16 cellular contexts compared by ENCODE assay signal in genomic region chr15:83813697-83814096, GRCh38.
DNase-seq lines count a peak whose midpoint lies in the region; ATAC-seq lines count a peak whose summit lies in the region.
"Had no signal": no experiment of that assay in that cellular context is flagged by ENCODE, and none has a peak within 500 bp of the region (broad histone marks: within the 10 kb centered on the region; RNA-seq: fewer than 3 reads in every experiment).

No MANE protein-coding gene starts in this region.

- ATAC-seq in left ventricle myocardium superior = no peak
- ATAC-seq: HCT116, HepG2 had no signal

- DNase-seq in NCI-H226 = peak; percentile 14
- DNase-seq in astrocyte of the hippocampus (ENCODE audit: low read depth, low spot score) = peak; percentile 12
- DNase-seq in kidney tubule cell (ENCODE audit: low spot score) = peak; percentile 35
- no peak for DNase-seq in EL
- no peak for DNase-seq in medulla oblongata (ENCODE audit: extremely low spot score)
- no peak for DNase-seq in NCI-H2107 treated with DMSO at 0.1 percent for 48 hours (lab: John Stamatoyannopoulos, UW; ENCODE audit: unreplicated experiment)
- no peak for DNase-seq in left ventricle myocardium superior
- DNase-seq: CD4-positive, alpha-beta memory T cell; DMS153; DMS79; GF-D8; GOT3; H7; HFFc6 had no signal

- intact Hi-C loops in left ventricle myocardium superior (cut with micrococcal nuclease) = no loop called here

Comparison
In these comparisons a context has a peak if more than half of its experiments do, and no peak if none do; other contexts are left out.
1. DNase-seq: peak in NCI-H226 (single experiment), astrocyte of the hippocampus (single experiment) and kidney tubule cell (single experiment); none in EL (single experiment), medulla oblongata (single experiment), NCI-H2107 treated with DMSO at 0.1 percent for 48 hours (single experiment) and left ventricle myocardium superior (single experiment).